In the genomic region with DNA sequence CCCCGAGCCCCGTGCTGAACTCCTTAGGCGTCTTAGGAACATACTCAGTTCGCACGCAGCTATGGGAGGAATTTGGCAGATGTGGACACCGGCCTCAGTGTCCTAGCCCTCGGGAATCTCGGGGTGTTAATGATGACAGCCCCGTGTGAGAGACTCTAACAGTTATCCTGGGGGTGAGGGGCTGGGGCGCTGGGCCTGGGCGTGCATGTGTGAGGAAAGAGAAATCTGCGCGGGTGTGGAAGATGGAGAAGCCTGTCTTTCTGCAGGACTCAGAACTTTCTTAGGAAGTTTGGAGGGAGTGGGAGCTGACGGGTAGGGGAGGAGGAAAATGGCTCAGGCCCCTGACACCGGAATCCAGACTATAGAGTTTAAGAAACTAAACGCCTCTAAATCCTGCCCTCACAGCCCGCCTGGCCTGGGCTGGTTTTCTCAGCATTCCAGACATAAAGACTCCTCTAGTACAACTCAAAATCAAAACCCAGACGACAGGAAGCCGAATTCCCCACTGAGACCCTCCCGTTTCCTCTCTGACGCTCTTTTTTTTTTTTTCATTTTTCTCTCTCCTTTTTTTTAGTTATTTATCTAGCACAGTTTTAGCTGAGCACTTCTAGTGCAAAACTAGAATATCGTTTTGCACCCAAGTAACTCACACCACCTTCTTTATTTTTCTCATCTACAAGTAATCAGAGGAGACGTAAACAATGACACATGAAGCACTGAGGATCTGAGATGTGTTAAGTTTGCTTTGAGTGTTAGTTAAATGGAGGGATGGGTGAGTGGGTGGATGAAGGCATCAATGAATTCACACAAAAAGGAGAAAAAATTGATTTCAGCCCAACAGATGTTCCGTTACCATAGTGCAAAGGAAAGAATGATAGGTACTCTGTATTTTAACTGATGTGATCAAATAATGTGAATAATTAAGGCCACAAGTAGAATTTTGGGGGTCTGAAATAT, we compare ENCODE assay signal across 8 cellular contexts. TPM values are rescaled to one million over a fixed set of nuclear protein-coding genes. Genes with fewer than 3 reads are reported as not detected.
DNase-seq lines count a peak whose midpoint lies in the region; ATAC-seq and TF ChIP-seq lines count a peak whose summit lies in the region.

No MANE protein-coding gene starts in this region.

- H3K9me3 ChIP-seq in ES-I3 (ENCODE audit: control insufficient read depth, insufficient read depth, low read length) (no peaks in the 10 kb centered on the region), OCI-LY1 (ENCODE audit: low read length) (no peaks in the 10 kb centered on the region), heart right ventricle (no peaks in the 10 kb centered on the region)

- H3K36me3 ChIP-seq in ES-I3 (ENCODE audit: insufficient read depth, low read length) (no peaks in the 10 kb centered on the region), OCI-LY1 (ENCODE audit: insufficient read depth, low read length) (no peaks in the 10 kb centered on the region), heart right ventricle (no peaks in the 10 kb centered on the region)

- H3K4me1 Mint-ChIP-seq in progenitor cell of endocrine pancreas (ENCODE audit: low read depth): peaks cover 21% of the 10 kb centered on the region

- H3F3A ChIP-seq in OCI-LY1 (ENCODE audit: insufficient read depth, low read length): 0 out of 2 replicates have a peak, but pooled peaks cover 6% of the 10 kb centered on the region

- H3K27ac ChIP-seq in OCI-LY1 (ENCODE audit: low read depth, low read length, poor library complexity, severe bottlenecking) (peak overlapping the region; percentile 89), heart right ventricle (peak overlapping the region; percentile 80 to 98 (median 90))

- H3K4me2 ChIP-seq in OCI-LY1 (ENCODE audit: low read length): peak overlapping the region; percentile 84

- ATAC-seq in heart right ventricle: peak in 6 of 8 donors; percentile 17 to 65 (median 42)

- H3K4me3 Mint-ChIP-seq in progenitor cell of endocrine pancreas (ENCODE audit: low read depth): peak overlapping the region; percentile 68

- H3K4me1 ChIP-seq in ES-I3 (ENCODE audit: insufficient read depth, low read length) (peaks cover 17% of the 10 kb centered on the region), OCI-LY1 (ENCODE audit: insufficient read depth, low read length, severe bottlenecking) (peaks cover 60% of the 10 kb centered on the region), heart right ventricle (peaks cover 0 to 38% (median 7%) of the 10 kb centered on the region in 9 donors)

- H3K9ac ChIP-seq in ES-I3 (ENCODE audit: low read depth, low read length) (peak overlapping the region; percentile 70), OCI-LY1 (ENCODE audit: low read length) (peak overlapping the region; percentile 74; the same call in 1 of the 2 replicates)

- H3K36me3 Mint-ChIP-seq in progenitor cell of endocrine pancreas (ENCODE audit: insufficient read depth): peaks cover 2% of the 10 kb centered on the region

- peak overlapping the region; percentile 78 for H3K27ac Mint-ChIP-seq in progenitor cell of endocrine pancreas

- H3K79me2 ChIP-seq in OCI-LY1 (ENCODE audit: insufficient read depth, low read length): no peaks in the 10 kb centered on the region

- H3K27me3 Mint-ChIP-seq in progenitor cell of endocrine pancreas: peaks cover 3% of the 10 kb centered on the region

- H3K4me3 ChIP-seq in OCI-LY1 (ENCODE audit: low read depth, low read length, poor library complexity, severe bottlenecking) (peak overlapping the region; percentile 65), heart right ventricle (peak overlapping the region; percentile 50 to 75 (median 67))

- TF ChIP-seq CTCF in OCI-LY1 (IDR thresholded peaks at IDR 0.05; ENCODE audit: low read length): no peak
- TF ChIP-seq CTCF in heart right ventricle (IDR thresholded peaks at IDR 0.05): no peak
- TF ChIP-seq CTCF in progenitor cell of endocrine pancreas (IDR thresholded peaks at IDR 0.05; ENCODE audit: unreplicated experiment): no peak

- DNase-seq in heart right ventricle (peak in 1 of 2 donors; percentile 51), progenitor cell of endocrine pancreas (ENCODE audit: low spot score, unreplicated experiment) (no peak), ecto neural progenitor cell (ENCODE audit: low spot score) (no peak), ACHN (no peak)
- no peak for DNase-seq in stimulated activated CD4-positive, alpha-beta T cell treated with anti-CD3 and anti-CD28 coated beads, Interleukin-15, amount 100 ng/mL, for 24 hours
- no peak for DNase-seq in activated CD8-positive, alpha-beta memory T cell treated with anti-CD3 and anti-CD28 coated beads, Interleukin-2, amount 50 U/mL, for 48 hours

- 29 to 30% methylated on average over 24 of the region's 24 CpGs for WGBS in heart right ventricle, 2 donors

- no peaks in the 10 kb centered on the region for H3K27me3 ChIP-seq in OCI-LY1 (ENCODE audit: insufficient read depth, low read length)
- peaks cover 0 to 21% (median 12%) of the 10 kb centered on the region in 7 donors for H3K27me3 ChIP-seq in heart right ventricle

- no peaks in the 10 kb centered on the region for H3K9me2 ChIP-seq in OCI-LY1 (ENCODE audit: low read depth, low read length)

- no peaks in the 10 kb centered on the region for H4K20me1 ChIP-seq in OCI-LY1 (ENCODE audit: insufficient read depth, low read length)

- intact Hi-C loops in heart right ventricle (cut with DNase I): no loop called here

- in situ Hi-C loops in ACHN (cut with HindIII; ENCODE audit: low pct_ligation_motif_present, low pct_unique_long_range_greater_than_20kb, low sequenced_read_pairs): no loop called here

- no peak overlapping the region for H2AFZ ChIP-seq in OCI-LY1 (ENCODE audit: low read length)

- H3K9me3 Mint-ChIP-seq in progenitor cell of endocrine pancreas (ENCODE audit: low read depth): no peaks in the 10 kb centered on the region

RNA-seq across cellular contexts. Expression of gene HAAO, which starts 1.2 kb away (rescaled TPM):
- total RNA-seq in heart right ventricle (1 to 10 TPM in 9 of 10 donors, under 1 TPM in 1; 0.80 to 5.0 (median 2.7) TPM), progenitor cell of endocrine pancreas (14.5 and 16.7 TPM in 2 replicates)
- polyA plus RNA-seq in heart right ventricle: 1 to 10 TPM; 2.0 to 6.4 TPM

RNA-seq across cellular contexts. Expression of gene OXER1, which starts 29.7 kb away (rescaled TPM):
- total RNA-seq in heart right ventricle (under 1 TPM; 0.20 to 0.78 (median 0.49) TPM), progenitor cell of endocrine pancreas (4.3 and 4.6 TPM in 2 replicates)
- polyA plus RNA-seq in heart right ventricle: 1 to 10 TPM in 1 of 2 donors, under 1 TPM in 1; 0.25 to 1.2 TPM
